ENCODE assay signal across 6 cellular contexts in genomic region chr9:68306391-68306964, GRCh38. TPM values are rescaled to one million over a fixed set of nuclear protein-coding genes. Genes with fewer than 3 reads are reported as not detected.
"Had no signal": no experiment of that assay in that cellular context is flagged by ENCODE, and none has a peak within 500 bp of the region (broad histone marks: within the 10 kb centered on the region; RNA-seq: fewer than 3 reads in every experiment).

No MANE protein-coding gene starts in this region.

RNA-seq across cellular contexts. Expression of gene FOXD4L3, which starts 3.8 kb away (rescaled TPM):
- total RNA-seq: ascending aorta, IMR-90, Right ventricle myocardium inferior had no signal
- polyA plus RNA-seq: IMR-90 had no signal

RNA-seq across cellular contexts. Expression of gene PGM5, which starts 49.9 kb away (rescaled TPM):
- total RNA-seq: activated CD8-positive, alpha-beta T cell treated with anti-CD3 and anti-CD28 coated beads, Interleukin-2, amount 10 ng/mL, durations not matched to agents 7 days and 5 days; T-helper 1 cell treated with Interleukin-12 subunit alpha and Interleukin-12 subunit beta and Interleukin-4 antibody, amounts not matched to agents 30 ng/mL and 1 ng/mL, for 36 hours had no signal
- polyA plus RNA-seq: SK-N-SH had no signal
